ENCODE assay signal across 15 cellular contexts in the genomic region with DNA sequence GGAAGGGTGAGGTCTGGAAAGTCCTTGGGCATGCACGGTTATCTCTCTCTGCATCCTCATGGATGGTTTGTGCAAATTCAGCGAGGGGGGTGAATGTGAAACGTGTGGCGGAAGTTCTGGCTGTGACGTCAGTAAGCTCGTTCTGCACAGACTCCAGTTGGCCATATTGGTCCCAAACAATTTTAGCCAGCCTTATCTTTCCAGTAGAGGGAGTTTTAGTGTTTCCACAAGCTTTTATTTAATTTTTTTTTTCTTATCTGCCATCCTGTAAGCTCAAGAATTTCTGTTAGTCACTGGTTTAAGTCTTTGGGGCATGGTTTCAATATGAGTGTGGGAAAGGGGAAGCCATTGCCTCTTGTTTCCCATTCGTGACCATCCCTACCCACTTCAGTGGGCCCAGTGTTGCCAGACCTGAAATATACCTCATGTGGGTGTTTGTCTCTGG. TPM values are rescaled to one million over a fixed set of nuclear protein-coding genes. Genes with fewer than 3 reads are reported as not detected.
DNase-seq lines count a peak whose midpoint lies in the region; ATAC-seq, FAIRE-seq and TF ChIP-seq lines count a peak whose summit lies in the region.
"Had no signal": no experiment of that assay in that cellular context is flagged by ENCODE, and none has a peak within 500 bp of the region (broad histone marks: within the 10 kb centered on the region; RNA-seq: fewer than 3 reads in every experiment).

No MANE protein-coding gene starts in this region.

- H3K27me3 ChIP-seq in astrocyte (ENCODE audit: insufficient read depth, low read length) = no peaks in the 10 kb centered on the region
- H3K27me3 ChIP-seq: neutrophil, testis had no signal

- TF ChIP-seq POLR2A in H54 (IDR thresholded peaks at IDR 0.05; ENCODE audit: low read depth, low read length) = no peak

- no peak overlapping the region for H3K4me3 Mint-ChIP-seq in astrocyte (ENCODE audit: unreplicated experiment)
- H3K4me3 Mint-ChIP-seq: activated CD8-positive, alpha-beta T cell treated with anti-CD3 and anti-CD28 coated beads, Interleukin-2, amount 10 ng/mL, durations not matched to agents 7 days and 5 days had no signal

- no peaks in the 10 kb centered on the region for H3K79me2 ChIP-seq in astrocyte (ENCODE audit: insufficient read depth, low read length)

- no peaks in the 10 kb centered on the region for H3K9me3 ChIP-seq in astrocyte (ENCODE audit: insufficient read depth, low read depth, low read length)
- H3K9me3 ChIP-seq: neutrophil, testis had no signal

- no peaks in the 10 kb centered on the region for H3K4me1 Mint-ChIP-seq in astrocyte (ENCODE audit: low read depth, unreplicated experiment)

- H2AFZ ChIP-seq in astrocyte (ENCODE audit: low read depth, low read length) = no peak overlapping the region

- H3K27ac ChIP-seq in astrocyte (ENCODE audit: low read depth, low read length) = no peak overlapping the region
- H3K27ac ChIP-seq: neutrophil, testis had no signal

- H3K9me3 Mint-ChIP-seq in astrocyte (ENCODE audit: unreplicated experiment) = peaks cover 4% of the 10 kb centered on the region

- H3K27ac Mint-ChIP-seq in astrocyte (ENCODE audit: unreplicated experiment) = no peak overlapping the region

- H3K36me3 ChIP-seq in astrocyte (ENCODE audit: insufficient read depth, low read length) = no peaks in the 10 kb centered on the region
- H3K36me3 ChIP-seq: neutrophil had no signal

- peak; percentile 11 for DNase-seq in EL
- peak; percentile 16 for DNase-seq in astrocyte (ENCODE audit: low read depth)
- peak; percentile 60 for DNase-seq in iris pigment epithelial cell (ENCODE audit: low read depth)
- DNase-seq in H54 (ENCODE audit: insufficient read length, low spot score) = no peak
- DNase-seq in NCI-H2029 (lab: John Stamatoyannopoulos, UW) = no peak
- DNase-seq: activated CD8-positive, alpha-beta T cell treated with anti-CD3 and anti-CD28 coated beads, Interleukin-2, amount 10 ng/mL, durations not matched to agents 7 days and 5 days; activated naive CD4-positive, alpha-beta T cell; mesenchymal stem cell; NCI-H1105 treated with DMSO at 0.1 percent for 48 hours; small intestine; testis had no signal

- ATAC-seq in HG03432 (IDR thresholded peaks at IDR 0.05; ENCODE audit: unreplicated experiment) (peak; percentile 53), HG03565 (IDR thresholded peaks at IDR 0.05; ENCODE audit: unreplicated experiment) (no peak), HG03460 (IDR thresholded peaks at IDR 0.05; ENCODE audit: unreplicated experiment) (no peak)
- ATAC-seq: activated CD8-positive, alpha-beta T cell treated with anti-CD3 and anti-CD28 coated beads, Interleukin-2, amount 10 ng/mL, durations not matched to agents 7 days and 5 days had no signal

- H3K9ac ChIP-seq in astrocyte (ENCODE audit: low read length) = no peak overlapping the region

- H3K36me3 Mint-ChIP-seq in astrocyte (ENCODE audit: low read depth, unreplicated experiment) = no peaks in the 10 kb centered on the region

- no peak for TF ChIP-seq CTCF in astrocyte (IDR thresholded peaks at IDR 0.05; ENCODE audit: insufficient read depth, low read depth, low read length)

- no peaks in the 10 kb centered on the region for H4K20me1 ChIP-seq in astrocyte (ENCODE audit: insufficient read depth, low read length)

- FAIRE-seq in astrocyte (lab: Jason Lieb, UNC) = no peak
- FAIRE-seq in H54 (lab: Jason Lieb, UNC) = no peak
- FAIRE-seq: small intestine had no signal

- H3K27me3 Mint-ChIP-seq in astrocyte (ENCODE audit: low read depth, unreplicated experiment) = peaks cover 3% of the 10 kb centered on the region

- no peak overlapping the region for H3K4me2 ChIP-seq in astrocyte (ENCODE audit: low read length)

- no peak overlapping the region for H3K4me3 ChIP-seq in astrocyte (ENCODE audit: insufficient read depth, low read depth, low read length)
- H3K4me3 ChIP-seq: testis had no signal

- H3K4me1 ChIP-seq in astrocyte (ENCODE audit: insufficient read depth, low read length) = no peaks in the 10 kb centered on the region
- H3K4me1 ChIP-seq: testis had no signal

RNA-seq across cellular contexts. Expression of gene HLF, which starts 39.0 kb away (rescaled TPM):
- 0.07 TPM in 1 of 2 replicates, not detected in the other for total RNA-seq in astrocyte

Comparison
In these comparisons a context has a peak if more than half of its experiments do, and no peak if none do; other contexts are left out.
1. DNase-seq: peak in EL (single experiment), astrocyte (single experiment) and iris pigment epithelial cell (single experiment); none in H54 (single experiment) and NCI-H2029 (single experiment).